8 cellular contexts compared by ENCODE assay signal in the genomic region with DNA sequence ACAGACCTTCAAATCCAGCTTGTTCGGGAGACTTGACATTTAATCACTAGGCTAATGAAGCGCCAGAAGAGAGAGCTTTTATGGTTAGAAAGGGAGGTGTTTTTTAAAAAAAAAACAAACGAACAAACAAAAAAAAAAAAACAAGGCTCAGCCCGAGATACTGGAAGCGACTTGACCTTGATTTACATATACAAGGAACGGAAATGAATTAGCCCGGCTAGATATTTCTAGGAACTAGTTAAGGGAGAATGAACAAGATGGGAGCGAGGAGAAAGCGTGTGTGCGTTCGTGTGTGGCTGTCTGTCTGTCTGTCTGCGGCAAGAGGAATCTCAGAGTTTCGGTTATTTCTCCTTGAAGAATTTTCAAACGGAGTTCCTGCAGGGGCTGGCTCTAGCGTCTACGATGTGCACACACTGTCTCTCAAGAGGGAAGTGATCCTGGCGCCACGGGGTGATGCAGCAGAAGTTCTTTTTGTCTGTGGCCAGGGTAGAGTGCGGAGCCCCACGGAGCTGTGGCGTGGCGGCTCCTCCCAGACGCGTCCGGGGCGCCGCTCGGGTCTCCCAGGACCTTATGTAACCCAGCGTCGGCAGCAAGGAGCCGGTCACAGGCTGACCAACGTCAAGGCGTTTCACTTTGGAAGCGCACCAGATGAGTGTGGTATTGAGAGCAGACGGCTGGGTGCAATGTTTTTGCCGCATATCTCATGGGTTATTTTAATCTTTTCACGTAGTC. TPM values are rescaled to one million over a fixed set of nuclear protein-coding genes. Genes with fewer than 3 reads are reported as not detected.
A peak's percentile ranks its signal among the peaks of the same experiment; 100 is the strongest.
DNase-seq lines count a peak whose midpoint lies in the region; ATAC-seq and TF ChIP-seq lines count a peak whose summit lies in the region.

No MANE protein-coding gene starts in this region.

- peak overlapping the region; percentile 65 for H3K4me3 ChIP-seq in effector memory CD4-positive, alpha-beta T cell (ENCODE audit: insufficient read depth, low read depth, low read length, poor library complexity, severe bottlenecking)
- peak overlapping the region; percentile 25 to 61 (median 53) for H3K4me3 ChIP-seq in right lobe of liver

- DNase-seq in NCI-H1417 (lab: John Stamatoyannopoulos, UW) = peak; percentile 38 to 79 (median 65)
- no peak for DNase-seq in NCI-H1417 treated with DMSO at 0.1 percent for 48 hours (lab: John Stamatoyannopoulos, UW)
- peak; percentile 69 for DNase-seq in NCI-H146 (lab: John Stamatoyannopoulos, UW)
- peak; percentile 10 for DNase-seq in activated CD4-positive, alpha-beta T cell treated with anti-CD3 and anti-CD28 coated beads for 1 hour
- DNase-seq in effector memory CD4-positive, alpha-beta T cell = peak in 1 of 3 donors; percentile 13
- DNase-seq in right lobe of liver = peak; percentile 66 to 84 (median 74)
- peak; percentile 3 for DNase-seq in stimulated activated CD8-positive, alpha-beta memory T cell treated with anti-CD3 and anti-CD28 coated beads, Interleukin-15, amount 100 ng/mL, for 24 hours (ENCODE audit: low read depth)

- no peak overlapping the region for H3K27ac ChIP-seq in effector memory CD4-positive, alpha-beta T cell (ENCODE audit: insufficient read depth, low read length, poor library complexity, severe bottlenecking)
- peak overlapping the region; percentile 47 to 71 (median 55) for H3K27ac ChIP-seq in right lobe of liver

- TF ChIP-seq POLR2A in right lobe of liver (IDR thresholded peaks at IDR 0.05) = peak; percentile 47

- intact Hi-C loops in right lobe of liver (cut with DNase I) = no loop called here

- no peaks in the 10 kb centered on the region for H3K9me3 ChIP-seq in effector memory CD4-positive, alpha-beta T cell (ENCODE audit: control insufficient read depth, low read length)
- H3K9me3 ChIP-seq in right lobe of liver = no peaks in the 10 kb centered on the region

- ATAC-seq in HG02623 (IDR thresholded peaks at IDR 0.05; ENCODE audit: unreplicated experiment) = peak; percentile 82
- peak; percentile 81 to 91 (median 88) for ATAC-seq in right lobe of liver

- TF ChIP-seq CTCF in right lobe of liver (IDR thresholded peaks at IDR 0.05) = no peak

- WGBS in right lobe of liver (ENCODE audit: insufficient coverage, low coverage, low lambda C conversion rate, missing lambda C conversion rate) = 3% methylated on average over 20 of the region's 37 CpGs

- H3K36me3 ChIP-seq in effector memory CD4-positive, alpha-beta T cell (ENCODE audit: control insufficient read depth, insufficient read depth, low read length) = no peaks in the 10 kb centered on the region
- H3K36me3 ChIP-seq in right lobe of liver = peaks cover 0 to 2% (median 0%) of the 10 kb centered on the region in 4 donors

- H3K4me1 ChIP-seq in effector memory CD4-positive, alpha-beta T cell (ENCODE audit: control insufficient read depth, insufficient read depth, low read length, poor library complexity, severe bottlenecking) = peaks cover 10% of the 10 kb centered on the region
- no peaks in the 10 kb centered on the region for H3K4me1 ChIP-seq in right lobe of liver

- H3K27me3 ChIP-seq in effector memory CD4-positive, alpha-beta T cell (replicated peaks; ENCODE audit: control insufficient read depth, insufficient read depth, low read length, poor library complexity, severe bottlenecking) = peaks cover 17% of the 10 kb centered on the region
- no peaks in the 10 kb centered on the region for H3K27me3 ChIP-seq in right lobe of liver

RNA-seq across cellular contexts. Expression of a gene that starts 18.8 kb away (rescaled TPM):
- 10 to 100 TPM in 4 of 6 experiments, 1 to 10 TPM in 1, under 1 TPM in 1; 0.75 to 17.4 (median 12.7) TPM for total RNA-seq in right lobe of liver
